ENCODE assay signal across 1 cellular context in genomic region chr14:37826869-37827268, GRCh38.
TF ChIP-seq lines count a peak whose summit lies in the region.

No MANE protein-coding gene starts in this region.

TF ChIP-seq in HepG2, 621 proteins besides CTCF, POLR2A, EP300 and RAD21 (continued from another document):
- TF ChIP-seq LRRFIP1 (CRISPR knock-in tag; conservative IDR thresholded peaks at IDR 0.05), result no peak
- TF ChIP-seq BHLHE40 (IDR thresholded peaks at IDR 0.05; ENCODE audit: low read length), result no peak
